24 cellular contexts compared by ENCODE assay signal in the genomic region with DNA sequence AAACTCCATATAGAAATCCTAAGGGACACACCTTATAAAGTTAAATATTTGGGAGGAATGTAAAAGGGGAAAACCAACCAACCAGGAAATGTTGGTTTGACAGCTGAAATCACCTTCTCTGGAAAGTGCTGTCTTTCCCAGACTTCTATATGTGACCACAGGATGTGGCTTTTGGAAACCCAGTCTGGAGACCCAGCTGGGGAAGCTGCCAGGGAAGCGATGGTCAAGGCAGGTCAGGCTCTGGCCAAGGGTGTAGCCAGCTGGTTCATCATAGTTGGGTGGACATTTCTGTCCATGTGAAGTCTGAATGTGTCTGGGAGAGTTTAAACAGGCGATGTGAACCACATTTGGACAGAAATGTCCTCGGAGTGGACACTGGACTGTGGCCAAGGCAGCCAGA.
DNase-seq lines count a peak whose midpoint lies in the region; TF ChIP-seq lines count a peak whose summit lies in the region.
"Had no signal": no experiment of that assay in that cellular context is flagged by ENCODE, and none has a peak within 500 bp of the region (broad histone marks: within the 10 kb centered on the region; RNA-seq: fewer than 3 reads in every experiment).

No MANE protein-coding gene starts in this region.

- H3K27me3 ChIP-seq in AG04450 (ENCODE audit: control insufficient read depth, insufficient read depth, low read length) (no peaks in the 10 kb centered on the region), mesenchymal stem cell (ENCODE audit: control insufficient read depth in 1 of 2, insufficient read depth in 1 of 2, low read length in 2 of 2) (no peaks in the 10 kb centered on the region)
- H3K27me3 ChIP-seq: esophagus muscularis mucosa had no signal

- H4K91ac ChIP-seq in mesenchymal stem cell (ENCODE audit: low read length), result no peak overlapping the region

- H3K4me3 ChIP-seq in AG04450 (ENCODE audit: low read depth, low read length), result no peak overlapping the region
- H3K4me3 ChIP-seq in cardiac fibroblast (replicated peaks in 1 of 2; ENCODE audit: low read depth in 2 of 2, low read length in 2 of 2), result no peak overlapping the region
- no peak overlapping the region for H3K4me3 ChIP-seq in mesenchymal stem cell (ENCODE audit: insufficient read depth in 1 of 2, low read depth in 1 of 2, low read length in 2 of 2)
- H3K4me3 ChIP-seq: esophagus muscularis mucosa, GM12878, GM23338, heart right ventricle had no signal

- peaks cover 30% of the 10 kb centered on the region for H3K4me1 ChIP-seq in mesenchymal stem cell (ENCODE audit: control insufficient read depth, insufficient read depth, low read depth, low read length)

- no peak overlapping the region for H2BK120ac ChIP-seq in mesenchymal stem cell (ENCODE audit: low read depth, low read length)

- no peak overlapping the region for H3K14ac ChIP-seq in mesenchymal stem cell (ENCODE audit: low read length in 2 of 2)

- peaks cover 11% of the 10 kb centered on the region for H3K79me1 ChIP-seq in mesenchymal stem cell (replicated peaks; ENCODE audit: low read length, poor library complexity, severe bottlenecking)

- H2AK5ac ChIP-seq in mesenchymal stem cell (ENCODE audit: low read length, severe bottlenecking), result peak overlapping the region; percentile 82

- H2BK5ac ChIP-seq in mesenchymal stem cell (ENCODE audit: low read depth, low read length, poor library complexity, severe bottlenecking), result no peak overlapping the region

- WGBS in mesenchymal stem cell, result 70% methylated on average over 3 of the region's 3 CpGs

- TF ChIP-seq CTCF in AG04450 (IDR thresholded peaks at IDR 0.05; ENCODE audit: low read depth, low read length) (no peak), cardiac fibroblast (IDR thresholded peaks at IDR 0.05; ENCODE audit: low read depth, low read length) (no peak)

- CTCF ChIA-PET in AG04450 (lab: Charles Lee), result interaction anchor here (1.2 to 1.6 kb wide), 2 partner anchors 22 to 23 kb away, joined by 3 to 6 read pairs; no protein-coding TSS in a partner anchor

- no peak for DNase-seq in AG04450 (ENCODE audit: low read depth, low spot score)
- DNase-seq in M059J (ENCODE audit: low read depth), result peak; percentile 90
- peak; percentile 58 to 64 for DNase-seq in cardiac fibroblast (ENCODE audit: low read depth in 2 of 2)
- no peak for DNase-seq in mesenchymal stem cell
- no peak for DNase-seq in T-helper 9 cell
- DNase-seq in SIG-M5 (lab: John Stamatoyannopoulos, UW), result no peak
- DNase-seq in T-helper 2 cell, result no peak
- no peak for DNase-seq in SK-N-DZ (ENCODE audit: low spot score)
- DNase-seq: 8988T; activated CD4-positive, alpha-beta T cell treated with anti-CD3 and anti-CD28 coated beads, Interleukin-2, amount 50 U/mL, for 48 hours; activated gamma-delta T cell; C1 segment of cervical spinal cord; effector memory CD4-positive, alpha-beta T cell; GF-D8; heart right ventricle; immature natural killer cell; NCI-H1694; NCI-H774; nucleus accumbens; stimulated activated CD4-positive, alpha-beta T cell treated with anti-CD3 and anti-CD28 coated beads, Interleukin-15, amount 100 ng/mL, for 24 hours; T-helper 17 cell had no signal

- H3K27ac ChIP-seq in AG04450 (ENCODE audit: low read depth, low read length) (peak overlapping the region; percentile 11), mesenchymal stem cell (ENCODE audit: low read length, poor library complexity, severe bottlenecking) (peak overlapping the region; percentile 12)
- H3K27ac ChIP-seq: esophagus muscularis mucosa, heart right ventricle had no signal

- peaks cover 0 to 3% of the 10 kb centered on the region in 2 experiments for H3K36me3 ChIP-seq in mesenchymal stem cell (ENCODE audit: control insufficient read depth in 1 of 2, insufficient read depth in 2 of 2, low read depth in 1 of 2, low read length in 2 of 2)
- H3K36me3 ChIP-seq: heart right ventricle had no signal

- peaks cover 10% of the 10 kb centered on the region for H3K9me3 ChIP-seq in AG04450 (ENCODE audit: control insufficient read depth, insufficient read depth, low read length)
- peaks cover 13% of the 10 kb centered on the region for H3K9me3 ChIP-seq in mesenchymal stem cell (ENCODE audit: control insufficient read depth, low read length)

- H3K4me2 ChIP-seq in mesenchymal stem cell (ENCODE audit: low read length, poor library complexity, severe bottlenecking), result no peak overlapping the region
- H3K4me2 ChIP-seq: GM23338 had no signal

- H3K4ac ChIP-seq in mesenchymal stem cell (ENCODE audit: low read depth in 1 of 2, low read length in 2 of 2), result peak overlapping the region in 1 of 2 experiments; percentile 1

- no peak overlapping the region for H4K8ac ChIP-seq in mesenchymal stem cell (ENCODE audit: low read length)

- no peak overlapping the region for H2AFZ ChIP-seq in mesenchymal stem cell (ENCODE audit: low read depth, low read length)
- H2AFZ ChIP-seq: GM23338 had no signal

- H3K23ac ChIP-seq in mesenchymal stem cell (ENCODE audit: low read length in 2 of 2), result no peak overlapping the region

- H2BK12ac ChIP-seq in mesenchymal stem cell (ENCODE audit: low read length in 2 of 2), result peak overlapping the region in 1 of 2 experiments; percentile 38

- POLR2A ChIA-PET in AG04450 (lab: Yijun Ruan, JAX), result interaction anchor here (2.2 kb wide), 1 partner anchor 11 kb away, joined by 10 read pairs; no protein-coding TSS in a partner anchor

- no peak overlapping the region for H2BK15ac ChIP-seq in mesenchymal stem cell (ENCODE audit: low read depth, poor library complexity, severe bottlenecking)

- H3K18ac ChIP-seq in mesenchymal stem cell (ENCODE audit: low read depth in 1 of 2, low read length in 2 of 2), result peak overlapping the region in 1 of 2 experiments; percentile 42

- H3K9ac ChIP-seq in mesenchymal stem cell (ENCODE audit: low read length), result no peak overlapping the region

Comparison
In these comparisons a context has a peak if more than half of its experiments do, and no peak if none do; other contexts are left out.
1. DNase-seq: peak in M059J (single experiment) and cardiac fibroblast (2 of 2); none in AG04450 (single experiment), mesenchymal stem cell (single experiment), T-helper 9 cell (single experiment), SIG-M5 (single experiment), T-helper 2 cell (0 of 5) and SK-N-DZ (single experiment).